8 cellular contexts compared by ENCODE assay signal in the genomic region with DNA sequence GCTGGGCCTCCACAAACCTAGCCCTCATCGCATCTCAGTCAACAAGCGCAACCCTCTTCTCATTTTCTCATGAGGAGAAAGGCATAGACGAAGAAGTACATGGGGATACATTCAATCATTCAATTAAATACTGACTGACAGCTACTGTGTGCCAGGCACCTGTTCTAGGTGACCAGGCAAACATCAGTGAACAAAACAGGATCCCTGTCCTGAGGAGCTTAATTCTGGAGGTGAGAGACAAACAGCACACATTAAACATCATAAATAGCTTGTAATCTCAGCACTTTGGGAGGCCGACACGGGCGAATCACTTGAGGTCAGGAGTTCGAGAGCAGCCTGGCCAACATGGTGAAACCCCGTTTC. TPM values are rescaled to one million over a fixed set of nuclear protein-coding genes. Genes with fewer than 3 reads are reported as not detected.
DNase-seq lines count a peak whose midpoint lies in the region; ATAC-seq and TF ChIP-seq lines count a peak whose summit lies in the region.

No MANE protein-coding gene starts in this region.

- H3K27me3 ChIP-seq in MM.1S (replicated peaks; ENCODE audit: insufficient read depth, low read length) = no peaks in the 10 kb centered on the region
- no peaks in the 10 kb centered on the region for H3K27me3 ChIP-seq in esophagus (ENCODE audit: control insufficient read depth in 1 of 2, insufficient read depth in 2 of 2, low read length in 2 of 2)

- TF ChIP-seq CTCF in MM.1S (IDR thresholded peaks at IDR 0.05; ENCODE audit: low read length) = no peak

- H3K27ac ChIP-seq in MM.1S (ENCODE audit: low read length) (no peak overlapping the region), esophagus (ENCODE audit: low read depth in 2 of 2, low read length in 1 of 2) (no peak overlapping the region)

- peak; percentile 10 for ATAC-seq in GM19324 (IDR thresholded peaks at IDR 0.05; ENCODE audit: low FRiP score, unreplicated experiment)
- ATAC-seq in GM19467 (IDR thresholded peaks at IDR 0.05; ENCODE audit: unreplicated experiment) = no peak
- ATAC-seq in HG03469 (IDR thresholded peaks at IDR 0.05; ENCODE audit: unreplicated experiment) = no peak

- no peaks in the 10 kb centered on the region for H3F3A ChIP-seq in MM.1S (ENCODE audit: insufficient read depth, low read length)

- 56% methylated on average over 8 of the region's 8 CpGs for WGBS in esophagus, 2 donors

- peaks cover 19% of the 10 kb centered on the region for H3K79me2 ChIP-seq in MM.1S (ENCODE audit: low read length)

- no peaks in the 10 kb centered on the region for H4K20me1 ChIP-seq in MM.1S (ENCODE audit: insufficient read depth, low read length)

- H3K4me1 ChIP-seq in MM.1S (ENCODE audit: low read length) (no peaks in the 10 kb centered on the region), esophagus (ENCODE audit: control insufficient read depth in 2 of 2, insufficient read depth in 2 of 2, low read length in 1 of 2) (no peaks in the 10 kb centered on the region)

- peak overlapping the region; percentile 82; the same call in 1 of the 2 replicates for H3K9ac ChIP-seq in MM.1S (ENCODE audit: low read length)

- H3K36me3 ChIP-seq in MM.1S (replicated peaks; ENCODE audit: insufficient read depth, low read length) (no peaks in the 10 kb centered on the region), esophagus (ENCODE audit: control insufficient read depth in 2 of 2, insufficient read depth in 2 of 2, low read length in 1 of 2) (no peaks in the 10 kb centered on the region)

- DNase-seq in MM.1S (no peak), skeletal muscle cell (ENCODE audit: low read depth) (no peak)
- no peak for DNase-seq in stimulated activated CD8-positive, alpha-beta memory T cell treated with anti-CD3 and anti-CD28 coated beads, Interleukin-4, amount 100 ng/mL, for 48 hours
- no peak for DNase-seq in effector CD8-positive, alpha-beta T cell (lab: John Stamatoyannopoulos, UW)

- no peaks in the 10 kb centered on the region for H3K9me3 ChIP-seq in MM.1S (replicated peaks; ENCODE audit: insufficient read depth, low read length)
- no peaks in the 10 kb centered on the region for H3K9me3 ChIP-seq in esophagus (ENCODE audit: control insufficient read depth in 2 of 2, insufficient read depth in 1 of 2, low read depth in 1 of 2, low read length in 1 of 2)

- H3K4me3 ChIP-seq in MM.1S (ENCODE audit: low read length) = peak overlapping the region; percentile 83
- peak overlapping the region; percentile 76 to 79 for H3K4me3 ChIP-seq in esophagus (ENCODE audit: low read depth in 1 of 2, low read length in 2 of 2)
- peak overlapping the region; percentile 63 for H3K4me3 ChIP-seq in skeletal muscle cell (ENCODE audit: low read depth, low read length)

- H3K9me2 ChIP-seq in MM.1S (replicated peaks; ENCODE audit: insufficient read depth, low read length) = no peaks in the 10 kb centered on the region

- peak overlapping the region; percentile 85 for H3K4me2 ChIP-seq in MM.1S (ENCODE audit: low read depth, low read length)

- H2AFZ ChIP-seq in MM.1S (ENCODE audit: low read length) = peak overlapping the region; percentile 80

RNA-seq across cellular contexts. Expression of a gene that starts 0.4 kb away (rescaled TPM):
- polyA plus RNA-seq in esophagus = 10 to 100 TPM; 12.0 to 24.1 TPM

RNA-seq across cellular contexts. Expression of a gene that starts 5.3 kb away (rescaled TPM):
- polyA plus RNA-seq in esophagus = 1 to 10 TPM in 1 of 2 donors, under 1 TPM in 1; 0.88 to 3.3 TPM

RNA-seq across cellular contexts. Expression of a gene that starts 12.9 kb away (rescaled TPM):
- polyA plus RNA-seq in esophagus = 1 to 10 TPM; 8.0 to 9.0 TPM
